In genomic region chr11:117874253-117874909, GRCh38 we compare ENCODE assay signal across 12 cellular contexts. TPM values are rescaled to one million over a fixed set of nuclear protein-coding genes. Genes with fewer than 3 reads are reported as not detected.
DNase-seq lines count a peak whose midpoint lies in the region; ATAC-seq and TF ChIP-seq lines count a peak whose summit lies in the region.
"Had no signal": no experiment of that assay in that cellular context is flagged by ENCODE, and none has a peak within 500 bp of the region (broad histone marks: within the 10 kb centered on the region; RNA-seq: fewer than 3 reads in every experiment).

No MANE protein-coding gene starts in this region.

- H3K36me3 Mint-ChIP-seq in chondrocyte (ENCODE audit: low read depth), result no peaks in the 10 kb centered on the region

- H3K9ac ChIP-seq in mesenchymal stem cell (ENCODE audit: low read length), result no peak overlapping the region

- no peak overlapping the region for H3K14ac ChIP-seq in mesenchymal stem cell (ENCODE audit: low read length in 2 of 2)

- no peak overlapping the region for H3K4ac ChIP-seq in mesenchymal stem cell (ENCODE audit: low read depth in 1 of 2, low read length in 2 of 2)

- no peak overlapping the region for H3K27ac Mint-ChIP-seq in chondrocyte (ENCODE audit: unreplicated experiment)
- H3K27ac Mint-ChIP-seq: stimulated activated naive CD8-positive, alpha-beta T cell treated with anti-CD3 and anti-CD28 coated beads, Interleukin-15, Interleukin-2, amounts not matched to agents 100 ng/mL and 50 ng/mL, for 24 hours had no signal

- no peaks in the 10 kb centered on the region for H3K9me3 ChIP-seq in mesenchymal stem cell (ENCODE audit: control insufficient read depth, low read length)
- H3K9me3 ChIP-seq in effector memory CD4-positive, alpha-beta T cell (ENCODE audit: control insufficient read depth, low read length), result no peaks in the 10 kb centered on the region
- H3K9me3 ChIP-seq: A549 had no signal

- no peak overlapping the region for H2BK12ac ChIP-seq in mesenchymal stem cell (ENCODE audit: low read length in 2 of 2)

- no peak overlapping the region for H2AFZ ChIP-seq in mesenchymal stem cell (ENCODE audit: low read depth, low read length)

- H3K9me3 Mint-ChIP-seq in chondrocyte (ENCODE audit: low read depth), result no peaks in the 10 kb centered on the region
- H3K9me3 Mint-ChIP-seq: stimulated activated naive CD8-positive, alpha-beta T cell treated with anti-CD3 and anti-CD28 coated beads, Interleukin-15, Interleukin-2, amounts not matched to agents 100 ng/mL and 50 ng/mL, for 24 hours had no signal

- 74% methylated on average over 15 of the region's 16 CpGs for WGBS in mesenchymal stem cell

- no peak overlapping the region for H3K4me3 Mint-ChIP-seq in chondrocyte (ENCODE audit: unreplicated experiment)

- ATAC-seq in GM19397 (IDR thresholded peaks at IDR 0.05; ENCODE audit: unreplicated experiment), result no peak
- ATAC-seq: A549 had no signal

- H3K27me3 Mint-ChIP-seq in chondrocyte (ENCODE audit: low read depth), result peaks cover 43% of the 10 kb centered on the region

- no peak overlapping the region for H2BK120ac ChIP-seq in mesenchymal stem cell (ENCODE audit: low read depth, low read length)

- H3K79me1 ChIP-seq in mesenchymal stem cell (replicated peaks; ENCODE audit: low read length, poor library complexity, severe bottlenecking), result peaks cover 21% of the 10 kb centered on the region

- H2BK15ac ChIP-seq in mesenchymal stem cell (ENCODE audit: low read depth, poor library complexity, severe bottlenecking), result peak overlapping the region; percentile 69

- H2AK5ac ChIP-seq in mesenchymal stem cell (ENCODE audit: low read length, severe bottlenecking), result no peak overlapping the region

- H3K4me3 ChIP-seq in mesenchymal stem cell (ENCODE audit: insufficient read depth in 1 of 2, low read depth in 1 of 2, low read length in 2 of 2), result no peak overlapping the region
- no peak overlapping the region for H3K4me3 ChIP-seq in effector memory CD4-positive, alpha-beta T cell (ENCODE audit: insufficient read depth, low read depth, low read length, poor library complexity, severe bottlenecking)
- H3K4me3 ChIP-seq: A549 had no signal

- peaks cover 18% of the 10 kb centered on the region for H3K4me1 Mint-ChIP-seq in chondrocyte (ENCODE audit: low read depth)

- H2BK5ac ChIP-seq in mesenchymal stem cell (ENCODE audit: low read depth, low read length, poor library complexity, severe bottlenecking), result no peak overlapping the region

- peaks cover 5 to 81% of the 10 kb centered on the region in 2 experiments for H3K27me3 ChIP-seq in mesenchymal stem cell (ENCODE audit: control insufficient read depth in 1 of 2, insufficient read depth in 1 of 2, low read length in 2 of 2)
- peaks cover 23% of the 10 kb centered on the region for H3K27me3 ChIP-seq in effector memory CD4-positive, alpha-beta T cell (replicated peaks; ENCODE audit: control insufficient read depth, insufficient read depth, low read length, poor library complexity, severe bottlenecking)

- no peak for TF ChIP-seq CTCF in chondrocyte (IDR thresholded peaks at IDR 0.05)

- H3K36me3 ChIP-seq in mesenchymal stem cell (ENCODE audit: control insufficient read depth in 1 of 2, insufficient read depth in 2 of 2, low read depth in 1 of 2, low read length in 2 of 2), result peaks cover 0 to 12% of the 10 kb centered on the region in 2 experiments
- H3K36me3 ChIP-seq in effector memory CD4-positive, alpha-beta T cell (ENCODE audit: control insufficient read depth, insufficient read depth, low read length), result no peaks in the 10 kb centered on the region

- DNase-seq in NCI-H2107 treated with DMSO at 0.1 percent for 48 hours (lab: John Stamatoyannopoulos, UW; ENCODE audit: unreplicated experiment) (peak; percentile 48), NCI-H2107 (lab: John Stamatoyannopoulos, UW) (no peak), mesenchymal stem cell (no peak), chondrocyte (ENCODE audit: low spot score) (no peak)
- no peak for DNase-seq in effector memory CD4-positive, alpha-beta T cell
- DNase-seq: NCI-H2081 treated with DMSO at 0.1 percent for 48 hours had no signal

- H3K4me1 ChIP-seq in mesenchymal stem cell (ENCODE audit: control insufficient read depth, insufficient read depth, low read depth, low read length), result peaks cover 35% of the 10 kb centered on the region
- H3K4me1 ChIP-seq in effector memory CD4-positive, alpha-beta T cell (ENCODE audit: control insufficient read depth, insufficient read depth, low read length, poor library complexity, severe bottlenecking), result peaks cover 24% of the 10 kb centered on the region
- H3K4me1 ChIP-seq: A549 had no signal

- H4K8ac ChIP-seq in mesenchymal stem cell (ENCODE audit: low read length), result no peak overlapping the region

- H3K23ac ChIP-seq in mesenchymal stem cell (ENCODE audit: low read length in 2 of 2), result no peak overlapping the region

- peak overlapping the region; percentile 86 for H3K27ac ChIP-seq in angular gyrus (ENCODE audit: low read depth, low read length)
- no peak overlapping the region for H3K27ac ChIP-seq in mesenchymal stem cell (ENCODE audit: low read length, poor library complexity, severe bottlenecking)
- peak overlapping the region; percentile 85 for H3K27ac ChIP-seq in temporal lobe (ENCODE audit: low read depth, low read length)
- no peak overlapping the region for H3K27ac ChIP-seq in effector memory CD4-positive, alpha-beta T cell (ENCODE audit: insufficient read depth, low read length, poor library complexity, severe bottlenecking)
- H3K27ac ChIP-seq: A549 had no signal

- H4K91ac ChIP-seq in mesenchymal stem cell (ENCODE audit: low read length), result no peak overlapping the region

- H3K18ac ChIP-seq in mesenchymal stem cell (ENCODE audit: low read depth in 1 of 2, low read length in 2 of 2), result peak overlapping the region in 1 of 2 experiments; percentile 34

- no peak overlapping the region for H3K4me2 ChIP-seq in mesenchymal stem cell (ENCODE audit: low read length, poor library complexity, severe bottlenecking)
- H3K4me2 ChIP-seq: A549 had no signal

RNA-seq across cellular contexts. Expression of gene FXYD6, which starts 2.1 kb away (rescaled TPM):
- 52.5 TPM for polyA plus RNA-seq in mesenchymal stem cell (2013, experiment 1 of 2)
- 53.1 TPM for polyA plus RNA-seq in mesenchymal stem cell (2013, experiment 2 of 2)
- total RNA-seq in temporal lobe (149 TPM), chondrocyte (0.53 to 3.0 TPM (median 2.8 TPM) in 3 replicates)

RNA-seq across cellular contexts. Expression of gene FXYD2, which starts 49.8 kb away (rescaled TPM):
- 1.0 TPM for polyA plus RNA-seq in mesenchymal stem cell (2013, experiment 1 of 2)
- 0.58 TPM for polyA plus RNA-seq in mesenchymal stem cell (2013, experiment 2 of 2)
- total RNA-seq in temporal lobe, result 0.49 TPM
- not detected in 3 replicates for total RNA-seq in chondrocyte
- total RNA-seq: myocyte had no signal

RNA-seq across cellular contexts. Expression of gene TMPRSS13, which starts 54.8 kb away (rescaled TPM):
- polyA plus RNA-seq in mesenchymal stem cell (2013, experiment 1 of 2), result not detected
- polyA plus RNA-seq in mesenchymal stem cell (2013, experiment 2 of 2), result not detected
- total RNA-seq in temporal lobe (0.25 TPM), chondrocyte (not detected in 3 replicates)
- total RNA-seq: myocyte had no signal
- polyA plus RNA-seq: A549 had no signal

Comparison
In these comparisons a context has a peak if more than half of its experiments do, and no peak if none do; other contexts are left out.
1. H3K27ac ChIP-seq: peak in angular gyrus (single experiment) and temporal lobe (single experiment); none in mesenchymal stem cell (single experiment) and effector memory CD4-positive, alpha-beta T cell (single experiment).
2. RNA of gene FXYD6, which starts 2.1 kb away (total RNA-seq): 149 TPM in temporal lobe (single experiment); 0.53 to 3.0 TPM in chondrocyte; every median in the first group is over 10 times any median in the second.